Comparison of ENCODE assay signal across 1 cellular context in the genomic region with DNA sequence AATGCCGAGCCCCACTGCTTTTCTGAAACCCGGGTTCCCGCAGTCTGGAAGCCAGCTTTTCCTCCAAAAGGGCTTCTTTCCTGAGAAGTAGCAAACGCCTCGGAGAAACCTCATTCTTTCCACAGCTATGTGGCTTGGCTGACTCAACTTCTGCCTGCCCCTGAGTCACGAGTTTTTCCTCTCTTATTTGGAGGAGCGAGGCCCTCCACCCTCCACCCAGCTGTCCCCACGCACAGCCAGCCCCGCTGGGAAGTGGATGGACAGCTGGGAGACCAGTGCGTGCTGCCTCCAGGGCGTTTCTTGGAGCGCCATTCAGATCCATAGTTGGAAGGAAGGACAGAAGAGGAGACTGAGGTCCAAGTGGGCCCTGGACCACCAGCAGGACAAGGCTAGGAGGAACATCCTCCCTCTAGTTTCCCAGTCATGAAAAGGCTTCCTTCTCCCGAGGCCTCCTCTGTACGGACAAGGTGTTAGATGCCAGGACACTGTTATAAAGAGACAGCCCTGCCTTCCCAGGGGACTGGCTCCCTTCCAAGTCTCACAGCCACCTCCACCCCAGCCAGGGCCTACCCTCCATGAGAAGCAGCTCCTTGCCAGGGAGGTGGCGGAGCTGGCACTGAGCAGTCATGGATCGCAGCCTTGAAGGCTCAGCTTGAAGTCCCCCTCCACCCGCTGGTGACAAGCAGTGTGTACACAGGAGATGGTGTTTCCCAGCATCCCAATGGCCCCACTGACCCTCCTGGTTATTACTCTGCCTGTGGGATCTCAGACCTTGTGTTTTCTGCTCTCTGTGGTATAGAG.
TF ChIP-seq lines count a peak whose summit lies in the region.

No MANE protein-coding gene starts in this region.

TF ChIP-seq in IMR-90, 13 proteins besides CTCF, POLR2A, EP300 and RAD21 (continued from another document):
- TF ChIP-seq USF2 (IDR thresholded peaks at IDR 0.05; ENCODE audit: low read depth, low read length) (no peak), MXI1 (IDR thresholded peaks at IDR 0.05; ENCODE audit: borderline replicate concordance, low read depth, low read length) (0 out of 2 replicates have a peak, but pooled peaks have one; percentile 44), MAZ (IDR thresholded peaks at IDR 0.05; ENCODE audit: borderline replicate concordance, low read depth, low read length) (peak; percentile 78), NFE2L2 (IDR thresholded peaks at IDR 0.05; ENCODE audit: low read depth, low read length) (no peak), SMC3 (IDR thresholded peaks at IDR 0.05; ENCODE audit: low read depth, low read length) (no peak), RCOR1 (IDR thresholded peaks at IDR 0.05; ENCODE audit: insufficient replicate concordance, low read length) (peak; percentile 74), CEBPB (IDR thresholded peaks at IDR 0.05; ENCODE audit: low read depth, low read length) (0 out of 2 replicates have a peak, but pooled peaks have one; percentile 19), MAFK (IDR thresholded peaks at IDR 0.05; ENCODE audit: low read depth, low read length) (no peak), BHLHE40 (IDR thresholded peaks at IDR 0.05; ENCODE audit: low read depth, low read length) (peak; percentile 64), RFX5 (IDR thresholded peaks at IDR 0.05; ENCODE audit: low read depth, low read length) (no peak)
